ENCODE assay signal across 1 cellular context in genomic region chr13:39402221-39402620, GRCh38.
TF ChIP-seq lines count a peak whose summit lies in the region.

No MANE protein-coding gene starts in this region.

TF ChIP-seq in HEK293, 187 proteins besides CTCF, POLR2A, EP300 and RAD21 (continued from another document):
- no peak for TF ChIP-seq ZNF26 (tag by site-specific recombination; IDR thresholded peaks at IDR 0.05)
- TF ChIP-seq ZSCAN16 (tag by site-specific recombination; IDR thresholded peaks at IDR 0.05): no peak
